ENCODE assay signal across 8 cellular contexts in the genomic region with DNA sequence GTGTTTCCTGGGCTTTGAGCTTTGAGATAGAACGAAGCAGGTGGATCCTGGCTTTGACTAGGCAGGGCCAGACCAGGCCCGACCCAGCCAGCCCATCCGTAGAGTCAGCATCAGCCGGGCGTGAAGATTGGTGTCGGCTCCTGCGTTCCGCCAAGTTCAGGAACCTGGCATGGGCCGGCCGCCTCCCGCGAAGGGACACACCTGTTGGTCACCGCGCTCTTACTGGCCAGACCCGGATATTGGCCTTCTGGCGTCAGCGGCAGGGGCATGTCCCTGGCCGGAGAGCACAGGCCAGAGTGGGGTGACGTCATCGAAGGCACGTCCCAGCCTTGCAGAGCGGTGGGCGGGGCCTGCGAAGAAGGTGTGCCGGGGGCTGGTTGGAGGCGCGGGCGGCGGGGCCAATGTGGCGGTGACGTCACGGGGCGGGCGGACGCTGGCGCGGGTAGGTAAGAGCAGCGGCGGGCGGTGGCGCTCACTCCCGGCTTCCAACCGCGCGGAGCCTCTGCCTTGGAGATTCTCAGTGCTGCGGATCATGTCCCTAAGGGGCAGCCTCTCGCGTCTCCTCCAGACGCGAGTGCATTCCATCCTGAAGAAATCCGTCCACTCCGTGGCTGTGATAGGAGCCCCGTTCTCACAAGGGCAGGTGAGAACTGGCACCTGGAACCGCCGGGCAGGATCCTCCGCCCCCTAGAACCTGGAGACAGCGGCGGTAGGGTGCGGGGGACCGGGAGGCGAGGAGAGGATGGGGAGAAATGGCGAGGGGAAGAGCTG. TPM values are rescaled to one million over a fixed set of nuclear protein-coding genes. Genes with fewer than 3 reads are reported as not detected.
A peak's percentile ranks its signal among the peaks of the same experiment; 100 is the strongest.
DNase-seq lines count a peak whose midpoint lies in the region; ATAC-seq and TF ChIP-seq lines count a peak whose summit lies in the region.

Gene ARG2, plus strand, starts transcription at position 475 of the 771 bp plus-strand sequence. Its CDS starts 58 bp downstream, at position 533.

- H3K27me3 ChIP-seq in colonic mucosa (no peaks in the 10 kb centered on the region), layer of hippocampus (ENCODE audit: control insufficient read depth, insufficient read depth, low read length) (no peaks in the 10 kb centered on the region)

- TF ChIP-seq CTCF in colonic mucosa (IDR thresholded peaks at IDR 0.05): no peak

- DNase-seq in Ammon's horn (ENCODE audit: low spot score) (peak; percentile 97), GM19238 (ENCODE audit: insufficient read length, low spot score) (peak; percentile 83), NCI-H510A (lab: John Stamatoyannopoulos, UW) (peak; percentile 96), colonic mucosa (peak; percentile 99)
- DNase-seq in activated CD4-positive, alpha-beta T cell treated with anti-CD3 and anti-CD28 coated beads for 4 hours: peak; percentile 96 to 99
- DNase-seq in stimulated activated CD4-positive, alpha-beta T cell treated with anti-CD3 and anti-CD28 coated beads, Interleukin-1b, Interleukin-23, amount 100 ng/mL, for 4 hours (ENCODE audit: low read depth in 2 of 2): peak; percentile 97 to 98

- no peaks in the 10 kb centered on the region for H3K36me3 ChIP-seq in colonic mucosa

- no peaks in the 10 kb centered on the region for H3K4me1 ChIP-seq in colonic mucosa

- peak; percentile 97 for ATAC-seq in HG03439 (IDR thresholded peaks at IDR 0.05; ENCODE audit: unreplicated experiment)

- H3K9me3 ChIP-seq in colonic mucosa: no peaks in the 10 kb centered on the region

- H3K4me3 ChIP-seq in colonic mucosa: peak within 1 kb of the TSS; percentile 59

- H3K27ac ChIP-seq in colonic mucosa (peak within 1 kb of the TSS; percentile 66), layer of hippocampus (ENCODE audit: low read depth, low read length) (peak within 1 kb of the TSS; percentile 80)

- intact Hi-C loops in colonic mucosa (cut with DNase I): loop anchor here (2.0 kb wide), 1 partner anchor 47 kb away; no protein-coding TSS in a partner anchor

- peak within 1 kb of the TSS; percentile 68 to 78 for H3K9ac ChIP-seq in colonic mucosa (ENCODE audit: low read depth in 2 of 2, low read length in 2 of 2)

RNA-seq across cellular contexts. Expression of gene ARG2, which starts in this region (rescaled TPM):
- total RNA-seq in colonic mucosa: 10 to 100 TPM in 1 of 2 donors, 1 to 10 TPM in 1; 4.7 to 11.5 TPM

Comparison
In these comparisons a context has a peak if more than half of its experiments do, and no peak if none do; other contexts are left out.
1. Peak in every context shown above with its lines: DNase-seq, ATAC-seq, H3K4me3 ChIP-seq and H3K27ac ChIP-seq.